ENCODE assay signal across 18 cellular contexts in the genomic region with DNA sequence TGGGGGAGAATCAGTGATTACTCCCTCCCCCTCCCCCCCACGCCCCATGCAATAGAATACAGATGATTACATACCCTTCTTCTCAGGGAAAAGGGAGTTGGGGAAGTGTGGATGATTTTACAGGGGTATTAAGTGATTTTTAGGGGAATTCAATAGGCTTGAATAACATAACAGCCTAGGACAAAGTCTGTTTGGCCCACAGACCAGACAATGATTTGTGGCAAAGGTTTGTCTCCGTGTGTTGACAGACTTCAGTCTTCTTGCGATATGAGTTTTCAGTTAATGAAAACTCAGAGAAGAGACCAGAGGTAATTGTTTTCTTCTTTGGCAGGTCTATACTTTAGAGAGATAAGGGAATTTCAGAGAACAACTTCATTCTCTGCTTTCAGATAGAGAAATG.
DNase-seq lines count a peak whose midpoint lies in the region; ATAC-seq and TF ChIP-seq lines count a peak whose summit lies in the region.
"Had no signal": no experiment of that assay in that cellular context is flagged by ENCODE, and none has a peak within 500 bp of the region (broad histone marks: within the 10 kb centered on the region; RNA-seq: fewer than 3 reads in every experiment).

No MANE protein-coding gene starts in this region.

- no peaks in the 10 kb centered on the region for H3K79me1 ChIP-seq in H9 (ENCODE audit: insufficient read depth, low read depth, low read length, poor library complexity, severe bottlenecking)

- no peak overlapping the region for H2BK15ac ChIP-seq in H9 (ENCODE audit: low read depth, low read length)

- H2BK120ac ChIP-seq in H9 (ENCODE audit: low read depth, low read length, poor library complexity, severe bottlenecking), result no peak overlapping the region

- no peaks in the 10 kb centered on the region for H3K27me3 Mint-ChIP-seq in activated CD4-positive, alpha-beta T cell treated with anti-CD3 and anti-CD28 coated beads, Interleukin-2, amount 10 ng/mL, durations not matched to agents 24 days and 14 days
- peaks cover 2% of the 10 kb centered on the region; the same call in 1 of the 2 replicates for H3K27me3 Mint-ChIP-seq in H9 (ENCODE audit: low read depth)
- no peaks in the 10 kb centered on the region for H3K27me3 Mint-ChIP-seq in mesothelial cell of epicardium (ENCODE audit: low read depth)
- H3K27me3 Mint-ChIP-seq: central memory CD8-positive, alpha-beta T cell had no signal

- H3K27me3 ChIP-seq in H9 (ENCODE audit: insufficient read depth, low read length), result no peaks in the 10 kb centered on the region
- H3K27me3 ChIP-seq: hepatocyte had no signal

- no peak overlapping the region for H3K9ac ChIP-seq in H9 (ENCODE audit: extremely low read depth, insufficient read length, low read length)
- peak overlapping the region; percentile 22 for H3K9ac ChIP-seq in SK-N-MC (ENCODE audit: insufficient read length)

- no peak overlapping the region for H4K8ac ChIP-seq in H9 (replicated peaks; ENCODE audit: insufficient read length, low read depth, low read length)

- no peak overlapping the region for H4K91ac ChIP-seq in H9 (ENCODE audit: insufficient read length, low read depth, low read length)

- H3T11ph ChIP-seq in H9 (ENCODE audit: low read length), result peak overlapping the region; percentile 19

- no peaks in the 10 kb centered on the region for H3K79me2 ChIP-seq in H9 (ENCODE audit: insufficient read depth, low read length)

- no peak overlapping the region for H3K4me3 Mint-ChIP-seq in activated CD4-positive, alpha-beta T cell treated with anti-CD3 and anti-CD28 coated beads, Interleukin-2, amount 10 ng/mL, durations not matched to agents 24 days and 14 days
- peak overlapping the region in 1 of 2 experiments; percentile 6; a peak in 1 of 5 replicates for H3K4me3 Mint-ChIP-seq in H9
- no peak overlapping the region for H3K4me3 Mint-ChIP-seq in mesothelial cell of epicardium
- H3K4me3 Mint-ChIP-seq: central memory CD8-positive, alpha-beta T cell had no signal

- H3K36me3 Mint-ChIP-seq in activated CD4-positive, alpha-beta T cell treated with anti-CD3 and anti-CD28 coated beads, Interleukin-2, amount 10 ng/mL, durations not matched to agents 24 days and 14 days (ENCODE audit: low read depth), result no peaks in the 10 kb centered on the region
- H3K36me3 Mint-ChIP-seq in H9 (ENCODE audit: insufficient read depth in 1 of 3, low read depth in 3 of 3), result peaks cover 0 to 2% (median 0%) of the 10 kb centered on the region in 3 experiments; a peak in 2 of 7 replicates
- no peaks in the 10 kb centered on the region for H3K36me3 Mint-ChIP-seq in mesothelial cell of epicardium

- no peak overlapping the region for H3K27ac ChIP-seq in H9 (ENCODE audit: insufficient read length, low read depth, low read length)
- H3K27ac ChIP-seq in SK-N-MC, result peak overlapping the region; percentile 80
- H3K27ac ChIP-seq: hepatocyte, stomach, uterus, VCaP had no signal

- H3K4me2 ChIP-seq in H9 (ENCODE audit: insufficient read depth, insufficient read length, low read length), result no peak overlapping the region
- H3K4me2 ChIP-seq: hepatocyte had no signal

- peak overlapping the region; percentile 75 for H3K27ac Mint-ChIP-seq in activated CD4-positive, alpha-beta T cell treated with anti-CD3 and anti-CD28 coated beads, Interleukin-2, amount 10 ng/mL, durations not matched to agents 24 days and 14 days
- H3K27ac Mint-ChIP-seq in H9, result peak overlapping the region in 2 of 3 experiments; percentile 93 to 94; a peak in 6 of 7 replicates
- H3K27ac Mint-ChIP-seq in mesothelial cell of epicardium, result peak overlapping the region; percentile 23

- no peak overlapping the region for H2AK5ac ChIP-seq in H9 (ENCODE audit: insufficient read length, low read length)

- H2BK5ac ChIP-seq in H9 (ENCODE audit: insufficient read length, low read length), result no peak overlapping the region

- no peak overlapping the region for H3K4me3 ChIP-seq in SK-N-MC
- H3K4me3 ChIP-seq: hepatocyte, stomach, uterus had no signal

- H2AFZ ChIP-seq in H9 (ENCODE audit: low read length), result no peak overlapping the region
- H2AFZ ChIP-seq: hepatocyte had no signal

- H3K4me1 ChIP-seq in H9 (ENCODE audit: insufficient read depth, low read length), result no peaks in the 10 kb centered on the region; the same call in 1 of the 2 replicates
- H3K4me1 ChIP-seq: uterus had no signal

- no CpG with 5 or more reads among the region's 3 CpGs for WGBS in H9 (ENCODE audit: extremely low coverage, insufficient read length, low lambda C conversion rate)

- no peaks in the 10 kb centered on the region for H3K36me3 ChIP-seq in SK-N-MC (ENCODE audit: insufficient read depth, low read length)
- H3K36me3 ChIP-seq: stomach, uterus had no signal

- H3K14ac ChIP-seq in H9 (ENCODE audit: insufficient read depth, low read length), result no peak overlapping the region

- H4K20me1 ChIP-seq in H9 (ENCODE audit: control insufficient read depth, insufficient read depth, insufficient read length), result no peaks in the 10 kb centered on the region

- no peak for DNase-seq in activated CD4-positive, alpha-beta T cell treated with anti-CD3 and anti-CD28 coated beads, Interleukin-2, amount 10 ng/mL, durations not matched to agents 24 days and 14 days
- no peak for DNase-seq in activated CD4-positive, alpha-beta T cell treated with anti-CD3 and anti-CD28 coated beads, Interleukin-2, amount 50 U/mL, for 48 hours
- DNase-seq in H9, result no peak
- DNase-seq in SK-N-MC (ENCODE audit: low read depth, low spot score), result no peak
- no peak for DNase-seq in mesothelial cell of epicardium (ENCODE audit: low spot score in 2 of 2, unreplicated experiment in 2 of 2)
- DNase-seq in NCI-H2029 treated with DMSO at 0.1 percent for 48 hours (lab: John Stamatoyannopoulos, UW), result no peak
- no peak for DNase-seq in iPS-NIHi7 (ENCODE audit: extremely low spot score)
- DNase-seq: activated CD8-positive, alpha-beta memory T cell treated with anti-CD3 and anti-CD28 coated beads, Interleukin-2, amount 50 U/mL, for 48 hours; amniotic stem cell; left cardiac atrium; NCI-H1092 treated with DMSO at 0.1 percent for 48 hours; stimulated activated CD4-positive, alpha-beta T cell treated with anti-CD3 and anti-CD28 coated beads, Interleukin-12 subunit alpha, Interleukin-12 subunit beta, amount 100 ng/mL, for 4 hours; stomach; uterus had no signal

- no peaks in the 10 kb centered on the region for H3K9me3 ChIP-seq in H9 (ENCODE audit: control insufficient read depth, low read depth, low read length)
- no peaks in the 10 kb centered on the region; the same call in 1 of the 2 replicates for H3K9me3 ChIP-seq in SK-N-MC (ENCODE audit: low read depth, low read length)
- H3K9me3 ChIP-seq: stomach, uterus had no signal

- H3K23ac ChIP-seq in H9 (ENCODE audit: insufficient read length, low read depth, low read length), result no peak overlapping the region

- H3K56ac ChIP-seq in H9 (ENCODE audit: insufficient read length, low read depth, low read length), result no peak overlapping the region

- H2BK12ac ChIP-seq in H9 (ENCODE audit: insufficient read length, low read depth, low read length), result no peak overlapping the region

- H3K4ac ChIP-seq in H9 (ENCODE audit: low read depth, low read length), result no peak overlapping the region; the same call in 1 of the 2 replicates

- H3K4me1 Mint-ChIP-seq in activated CD4-positive, alpha-beta T cell treated with anti-CD3 and anti-CD28 coated beads, Interleukin-2, amount 10 ng/mL, durations not matched to agents 24 days and 14 days, result peaks cover 41% of the 10 kb centered on the region
- H3K4me1 Mint-ChIP-seq in H9, result peaks cover 20 to 24% of the 10 kb centered on the region in 2 experiments
- peaks cover 26% of the 10 kb centered on the region for H3K4me1 Mint-ChIP-seq in mesothelial cell of epicardium

- no peak overlapping the region for H2BK20ac ChIP-seq in H9 (ENCODE audit: low read depth, low read length, poor library complexity, severe bottlenecking)

- H4K5ac ChIP-seq in H9 (ENCODE audit: insufficient read length, low read depth, low read length), result no peak overlapping the region

- TF ChIP-seq CTCF in H9 (conservative IDR thresholded peaks at IDR 0.05) (no peak), mesothelial cell of epicardium (IDR thresholded peaks at IDR 0.05; ENCODE audit: unreplicated experiment) (no peak)

- no peaks in the 10 kb centered on the region for H3K9me3 Mint-ChIP-seq in activated CD4-positive, alpha-beta T cell treated with anti-CD3 and anti-CD28 coated beads, Interleukin-2, amount 10 ng/mL, durations not matched to agents 24 days and 14 days
- H3K9me3 Mint-ChIP-seq in H9 (no peaks in the 10 kb centered on the region; a peak in 2 of 5 replicates), mesothelial cell of epicardium (no peaks in the 10 kb centered on the region)
- H3K9me3 Mint-ChIP-seq: central memory CD8-positive, alpha-beta T cell had no signal

- intact Hi-C loops in activated CD4-positive, alpha-beta T cell treated with anti-CD3 and anti-CD28 coated beads, Interleukin-2, amount 10 ng/mL, durations not matched to agents 24 days and 14 days (cut with micrococcal nuclease), result no loop called here

- H3K18ac ChIP-seq in H9 (ENCODE audit: insufficient read length, low read depth, low read length), result no peak overlapping the region

- peaks cover 6% of the 10 kb centered on the region for H3K23me2 ChIP-seq in H9 (ENCODE audit: insufficient read length, low read depth, low read length, poor library complexity, severe bottlenecking)

- ATAC-seq in HG03469 (IDR thresholded peaks at IDR 0.05; ENCODE audit: unreplicated experiment), result no peak
- ATAC-seq: left cardiac atrium had no signal

Comparison
In these comparisons a context has a peak if more than half of its experiments do, and no peak if none do; other contexts are left out.
1. H3K27ac Mint-ChIP-seq: peak in every context shown above with its lines; median percentile 94 in H9; 75 in activated CD4-positive, alpha-beta T cell treated with anti-CD3 and anti-CD28 coated beads, Interleukin-2, amount 10 ng/mL, durations not matched to agents 24 days and 14 days; 23 in mesothelial cell of epicardium.